1 cellular context compared by ENCODE assay signal in the genomic region with DNA sequence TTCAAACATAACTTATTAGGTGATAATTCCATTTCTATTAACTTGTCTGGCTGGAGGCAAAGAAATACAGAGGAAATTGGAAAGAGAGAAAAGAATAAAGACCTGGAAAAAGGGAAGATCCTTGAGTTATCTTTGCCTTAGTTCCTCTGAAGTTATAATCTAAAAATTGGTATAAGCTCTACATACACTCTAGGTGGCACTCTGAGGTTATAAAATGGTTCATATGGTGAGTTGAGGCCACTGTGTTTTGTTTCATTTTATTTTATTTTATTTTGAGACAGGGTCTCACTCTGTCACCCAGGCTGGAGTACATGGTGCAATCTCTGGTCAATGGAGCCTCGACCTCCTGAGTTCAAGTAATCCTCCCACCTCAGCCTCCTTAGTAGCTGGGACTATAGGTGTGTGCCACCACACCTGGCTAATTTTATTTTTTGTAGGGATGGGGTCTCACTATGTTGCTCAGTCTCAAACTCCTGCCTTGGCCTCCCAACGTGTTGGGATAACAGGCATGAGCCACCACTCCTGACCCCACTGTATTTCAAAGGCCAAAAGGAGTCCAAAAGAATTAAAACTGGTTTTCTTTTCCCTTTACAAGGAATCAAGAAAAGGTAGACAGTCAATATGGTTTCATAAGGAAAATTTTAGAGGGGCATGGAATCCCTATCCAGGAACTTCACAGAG.
TF ChIP-seq lines count a peak whose summit lies in the region.

No MANE protein-coding gene starts in this region.

TF ChIP-seq in HepG2, 621 proteins besides CTCF, POLR2A, EP300 and RAD21:
- TF ChIP-seq SMAD1 (CRISPR knock-in tag; IDR thresholded peaks at IDR 0.05; ENCODE audit: borderline replicate concordance, low read depth) (no peak), ZNF17 (CRISPR knock-in tag; IDR thresholded peaks at IDR 0.05) (no peak), ZBTB8A (CRISPR knock-in tag; IDR thresholded peaks at IDR 0.05; ENCODE audit: borderline replicate concordance, low read depth) (no peak), SMC3 (IDR thresholded peaks at IDR 0.05; ENCODE audit: low read length) (peak; percentile 40; the same call in 1 of the 2 replicates), ZNF598 (CRISPR knock-in tag; IDR thresholded peaks at IDR 0.05; ENCODE audit: borderline replicate concordance) (no peak), STAG1 (CRISPR knock-in tag; IDR thresholded peaks at IDR 0.05) (peak; percentile 71), ZNF572 (CRISPR knock-in tag; IDR thresholded peaks at IDR 0.05) (no peak), FOXK1 (CRISPR knock-in tag; IDR thresholded peaks at IDR 0.05; ENCODE audit: borderline replicate concordance, low read depth) (no peak), ZNF761 (CRISPR knock-in tag; conservative IDR thresholded peaks at IDR 0.05) (no peak)
- TF ChIP-seq, protein P1, sequence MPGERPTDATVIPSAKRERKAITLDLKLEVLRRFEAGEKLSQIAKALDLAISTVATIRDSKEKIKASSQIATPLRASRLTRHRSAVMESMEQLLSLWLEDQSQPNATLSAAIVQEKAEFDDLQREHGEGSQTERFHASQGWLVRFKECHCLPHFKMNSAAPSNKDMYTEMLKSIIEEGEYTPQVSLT (CRISPR knock-in tag; IDR thresholded peaks at IDR 0.05; ENCODE audit: borderline replicate concordance, low read depth): no peak
- TF ChIP-seq, protein P2, sequence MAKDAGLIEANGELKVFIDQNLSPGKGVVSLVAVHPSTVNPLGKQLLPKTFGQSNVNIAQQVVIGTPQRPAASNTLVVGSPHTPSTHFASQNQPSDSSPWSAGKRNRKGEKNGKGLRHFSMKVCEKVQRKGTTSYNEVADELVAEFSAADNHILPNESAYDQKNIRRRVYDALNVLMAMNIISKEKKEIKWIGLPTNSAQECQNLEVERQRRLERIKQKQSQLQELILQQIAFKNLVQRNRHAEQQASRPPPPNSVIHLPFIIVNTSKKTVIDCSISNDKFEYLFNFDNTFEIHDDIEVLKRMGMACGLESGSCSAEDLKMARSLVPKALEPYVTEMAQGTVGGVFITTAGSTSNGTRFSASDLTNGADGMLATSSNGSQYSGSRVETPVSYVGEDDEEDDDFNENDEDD (CRISPR knock-in tag; IDR thresholded peaks at IDR 0.05; ENCODE audit: borderline replicate concordance): no peak
